In the genomic region with DNA sequence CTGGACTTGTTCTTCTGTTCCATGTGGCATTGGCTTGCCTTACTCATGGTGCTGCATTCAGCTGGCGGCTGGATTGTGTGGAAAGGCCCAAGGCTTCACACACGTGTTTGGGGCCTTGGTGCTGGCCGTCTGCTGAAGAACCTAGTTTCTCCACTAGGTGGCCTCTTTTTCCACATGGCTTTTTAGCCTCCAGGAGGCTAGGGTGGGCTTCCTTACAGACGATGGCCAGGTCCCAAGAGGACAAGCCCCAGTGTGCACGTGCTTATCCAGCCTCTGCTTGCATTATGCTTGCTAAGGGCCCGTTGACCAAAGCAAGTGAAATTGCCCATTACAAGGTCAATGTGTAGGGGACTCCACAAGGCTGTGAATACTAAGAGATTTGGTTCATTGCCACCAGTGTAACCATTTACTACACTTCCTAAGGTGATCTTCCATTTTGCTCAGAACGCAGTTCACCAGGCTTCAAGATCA, we compare ENCODE assay signal across 8 cellular contexts. TPM values are rescaled to one million over a fixed set of nuclear protein-coding genes. Genes with fewer than 3 reads are reported as not detected.
DNase-seq lines count a peak whose midpoint lies in the region; ATAC-seq, FAIRE-seq and TF ChIP-seq lines count a peak whose summit lies in the region.

No MANE protein-coding gene starts in this region.

- TF ChIP-seq CTCF in HEK293 (tag by site-specific recombination; IDR thresholded peaks at IDR 0.05) (no peak), kidney (IDR thresholded peaks at IDR 0.05; ENCODE audit: borderline replicate concordance, extremely low read depth, insufficient read depth) (peak; percentile 40)

- FAIRE-seq in kidney (lab: Jason Lieb, UNC) = no peak

- ATAC-seq in GM21825 (IDR thresholded peaks at IDR 0.05; ENCODE audit: unreplicated experiment) = no peak

- POLR2A ChIA-PET in HEK293 (lab: Yijun Ruan, JAX) = no interaction called here

- intact Hi-C loops in kidney (cut with DNase I) = no loop called here

- DNase-seq in CD1c-positive myeloid dendritic cell (ENCODE audit: extremely low spot score) (peak; percentile 28), kidney (no peak), NCI-H1930 (lab: John Stamatoyannopoulos, UW) (no peak), HK-2 (ENCODE audit: unreplicated experiment) (no peak), epidermal melanocyte (ENCODE audit: insufficient read length, low spot score) (no peak)
- peak; percentile 53 for DNase-seq in activated CD8-positive, alpha-beta memory T cell treated with anti-CD3 and anti-CD28 coated beads, Interleukin-2, amount 50 U/mL, for 48 hours

- no peaks in the 10 kb centered on the region for H3K9me3 ChIP-seq in HEK293 (ENCODE audit: control insufficient read depth, insufficient read depth, low read depth, low read length)
- H3K9me3 ChIP-seq in kidney (ENCODE audit: control insufficient read depth in 1 of 2, low read length in 2 of 2) = no peaks in the 10 kb centered on the region

- H3K27ac ChIP-seq in HEK293 (ENCODE audit: extremely low read depth, low read depth, low read length) = no peak overlapping the region
- no peak overlapping the region for H3K27ac ChIP-seq in kidney (ENCODE audit: low read depth in 2 of 2, low read length in 2 of 2)

- H3K4me3 ChIP-seq in HEK293 (ENCODE audit: low read depth, low read length) = no peak overlapping the region
- no peak overlapping the region for H3K4me3 ChIP-seq in kidney (ENCODE audit: low read length in 2 of 2)

- no peak overlapping the region for H3K9ac ChIP-seq in kidney (ENCODE audit: low read length in 2 of 2)

- H3K4me1 ChIP-seq in HEK293 (ENCODE audit: control insufficient read depth, insufficient read depth, low read length) = no peaks in the 10 kb centered on the region
- no peaks in the 10 kb centered on the region for H3K4me1 ChIP-seq in kidney (ENCODE audit: control insufficient read depth in 1 of 2, insufficient read depth in 1 of 2, low read depth in 1 of 2, low read length in 2 of 2)

- CTCF ChIA-PET in HEK293 (lab: Yijun Ruan, JAX) = interaction anchor here (0.7 to 7.6 kb wide), 20 partner anchors 9 to 261 kb away, joined by 3 to 49 read pairs (median 4); no protein-coding TSS in a partner anchor

- H3K36me3 ChIP-seq in HEK293 (ENCODE audit: control insufficient read depth in 2 of 2, insufficient read depth in 1 of 2, low read length in 2 of 2) (no peaks in the 10 kb centered on the region), kidney (ENCODE audit: control insufficient read depth in 1 of 2, insufficient read depth in 2 of 2, low read length in 2 of 2) (no peaks in the 10 kb centered on the region)

TF ChIP-seq in HEK293, 187 proteins besides CTCF, POLR2A, EP300 and RAD21:
- TF ChIP-seq ZFP69B (tag by site-specific recombination; IDR thresholded peaks at IDR 0.05) (no peak), ZNF654 (tag by site-specific recombination; IDR thresholded peaks at IDR 0.05; ENCODE audit: low read depth) (peak; percentile 38)

RNA-seq across cellular contexts. Expression of gene FOXO6, which starts 47.5 kb away (rescaled TPM):
- total RNA-seq in kidney = 1.0 TPM
- 0.47 TPM for polyA plus RNA-seq in kidney (ENCODE audit: insufficient read depth, low read depth, low replicate concordance)

Comparison
In these comparisons a context has a peak if more than half of its experiments do, and no peak if none do; other contexts are left out.
1. DNase-seq: peak in CD1c-positive myeloid dendritic cell (single experiment) and activated CD8-positive, alpha-beta memory T cell treated with anti-CD3 and anti-CD28 coated beads, Interleukin-2, amount 50 U/mL, for 48 hours (single experiment); none in kidney (single experiment), NCI-H1930 (0 of 2), HK-2 (single experiment) and epidermal melanocyte (single experiment).